31 cellular contexts compared by ENCODE assay signal in genomic region chr15:60814062-60814461, GRCh38.
"Had no signal": no experiment of that assay in that cellular context is flagged by ENCODE, and none has a peak within 500 bp of the region (broad histone marks: within the 10 kb centered on the region; RNA-seq: fewer than 3 reads in every experiment).

No MANE protein-coding gene starts in this region.

- H3K27ac Mint-ChIP-seq: activated CD4-positive, alpha-beta memory T cell treated with anti-CD3 and anti-CD28 coated beads for 36 hours; activated naive CD4-positive, alpha-beta T cell treated with anti-CD3 and anti-CD28 coated beads, Interleukin-2, amount 10 ng/mL, durations not matched to agents 7 days and 5 days; activated naive CD8-positive, alpha-beta T cell treated with anti-CD3 and anti-CD28 coated beads, Interleukin-2, amount 10 ng/mL, durations not matched to agents 7 days and 5 days; activated T-helper 1 cell treated with anti-CD3 and anti-CD28 coated beads, Interleukin-12 subunit alpha, Interleukin-12 subunit beta, Interleukin-2, Interleukin-4 antibody, amounts not matched to agents 30 ng/mL and 10 ng/mL and 1 ng/mL, durations not matched to agents 14 hours and 24 hours and 36 hours; effector memory CD8-positive, alpha-beta T cell; memory B cell; stimulated activated naive B cell treated with anti-CD40 and anti-IgM and Interleukin-4, amounts not matched to agents 10 μg/mL and 1 μg/mL and 100 μg/mL, for 72 hours had no signal

- DNase-seq: activated CD4-positive, alpha-beta memory T cell treated with anti-CD3 and anti-CD28 coated beads for 36 hours; activated CD4-positive, alpha-beta T cell treated with anti-CD3 and anti-CD28 coated beads for 48 hours; activated CD8-positive, alpha-beta memory T cell treated with anti-CD3 and anti-CD28 coated beads, Interleukin-2, amount 50 U/mL, for 4 hours; activated gamma-delta T cell; activated naive CD4-positive, alpha-beta T cell treated with anti-CD3 and anti-CD28 coated beads, Interleukin-2, amount 10 ng/mL, durations not matched to agents 7 days and 5 days; activated naive CD8-positive, alpha-beta T cell treated with anti-CD3 and anti-CD28 coated beads, Interleukin-2, amount 10 ng/mL, durations not matched to agents 7 days and 5 days; activated T-cell treated with anti-CD3 and anti-CD28 coated beads, Interleukin-2, amount 50 U/mL, for 1 hour; amygdala; cerebellar nuclear complex; effector memory CD8-positive, alpha-beta T cell; erythroblast; foreskin melanocyte; heart right ventricle; midbrain; naive thymus-derived CD4-positive, alpha-beta T cell; nucleus accumbens; pancreas; psoas muscle; stimulated activated CD4-positive, alpha-beta T cell treated with anti-CD3 and anti-CD28 coated beads, Interleukin-15, amount 100 ng/mL, for 24 hours; stimulated activated CD4-positive, alpha-beta T cell treated with anti-CD3 and anti-CD28 coated beads, Interleukin-2, amount 100 ng/mL, for 24 hours; stimulated activated naive B cell treated with anti-CD40 and anti-IgM and Interleukin-4, amounts not matched to agents 10 μg/mL and 1 μg/mL and 100 μg/mL, for 72 hours; stomach; T-helper 1 cell; tibial artery; upper lobe of right lung had no signal

- H3K4me3 ChIP-seq: coronary artery, heart right ventricle, pancreas, psoas muscle, right atrium auricular region, stomach, tibial artery, upper lobe of right lung had no signal

- H3K27me3 Mint-ChIP-seq: activated CD4-positive, alpha-beta memory T cell treated with anti-CD3 and anti-CD28 coated beads for 36 hours; effector memory CD8-positive, alpha-beta T cell had no signal

- H3K4me1 Mint-ChIP-seq: memory B cell; neural crest cell; stimulated activated naive B cell treated with anti-CD40 and anti-IgM and Interleukin-4, amounts not matched to agents 10 μg/mL and 1 μg/mL and 100 μg/mL, for 72 hours had no signal

- H3K9me3 ChIP-seq: heart right ventricle, pancreas, psoas muscle, right atrium auricular region, stomach, tibial artery, upper lobe of right lung had no signal

- H3K4me1 ChIP-seq: pancreas, psoas muscle, tibial artery, upper lobe of right lung had no signal

- H3K36me3 Mint-ChIP-seq: activated CD4-positive, alpha-beta memory T cell treated with anti-CD3 and anti-CD28 coated beads for 36 hours; activated naive CD8-positive, alpha-beta T cell treated with anti-CD3 and anti-CD28 coated beads, Interleukin-2, amount 10 ng/mL, durations not matched to agents 7 days and 5 days; memory B cell; naive thymus-derived CD4-positive, alpha-beta T cell; stimulated activated naive B cell treated with anti-CD40 and anti-IgM and Interleukin-4, amounts not matched to agents 10 μg/mL and 1 μg/mL and 100 μg/mL, for 72 hours had no signal

- H3K27me3 ChIP-seq: heart right ventricle, pancreas, right atrium auricular region, stomach, tibial artery, upper lobe of right lung had no signal

- H3K4me3 Mint-ChIP-seq: activated CD4-positive, alpha-beta memory T cell treated with anti-CD3 and anti-CD28 coated beads for 36 hours; activated naive CD4-positive, alpha-beta T cell treated with anti-CD3 and anti-CD28 coated beads, Interleukin-2, amount 10 ng/mL, durations not matched to agents 7 days and 5 days; activated naive CD8-positive, alpha-beta T cell treated with anti-CD3 and anti-CD28 coated beads, Interleukin-2, amount 10 ng/mL, durations not matched to agents 7 days and 5 days; activated T-helper 1 cell treated with anti-CD3 and anti-CD28 coated beads, Interleukin-12 subunit alpha, Interleukin-12 subunit beta, Interleukin-2, Interleukin-4 antibody, amounts not matched to agents 30 ng/mL and 10 ng/mL and 1 ng/mL, durations not matched to agents 14 hours and 24 hours and 36 hours; effector memory CD8-positive, alpha-beta T cell; memory B cell; naive thymus-derived CD4-positive, alpha-beta T cell; neural crest cell; stimulated activated naive B cell treated with anti-CD40 and anti-IgM and Interleukin-4, amounts not matched to agents 10 μg/mL and 1 μg/mL and 100 μg/mL, for 72 hours had no signal

- H3K36me3 ChIP-seq: heart right ventricle, pancreas, right atrium auricular region, stomach, tibial artery, upper lobe of right lung had no signal

- H3K9me3 Mint-ChIP-seq: activated CD4-positive, alpha-beta memory T cell treated with anti-CD3 and anti-CD28 coated beads for 36 hours; activated naive CD4-positive, alpha-beta T cell treated with anti-CD3 and anti-CD28 coated beads, Interleukin-2, amount 10 ng/mL, durations not matched to agents 7 days and 5 days; activated naive CD8-positive, alpha-beta T cell treated with anti-CD3 and anti-CD28 coated beads, Interleukin-2, amount 10 ng/mL, durations not matched to agents 7 days and 5 days; activated T-helper 1 cell treated with anti-CD3 and anti-CD28 coated beads, Interleukin-12 subunit alpha, Interleukin-12 subunit beta, Interleukin-2, Interleukin-4 antibody, amounts not matched to agents 30 ng/mL and 10 ng/mL and 1 ng/mL, durations not matched to agents 14 hours and 24 hours and 36 hours; effector memory CD8-positive, alpha-beta T cell; memory B cell; naive thymus-derived CD4-positive, alpha-beta T cell; neural crest cell; stimulated activated naive B cell treated with anti-CD40 and anti-IgM and Interleukin-4, amounts not matched to agents 10 μg/mL and 1 μg/mL and 100 μg/mL, for 72 hours had no signal

- ATAC-seq: effector memory CD8-positive, alpha-beta T cell; naive thymus-derived CD4-positive, alpha-beta T cell; pancreas; psoas muscle; stimulated activated naive B cell treated with anti-CD40 and anti-IgM and Interleukin-4, amounts not matched to agents 10 μg/mL and 1 μg/mL and 100 μg/mL, for 72 hours; upper lobe of right lung had no signal

- H3K27ac ChIP-seq: coronary artery, heart right ventricle, pancreas, psoas muscle, right atrium auricular region, stomach, tibial artery, upper lobe of right lung, VCaP had no signal
